26 cellular contexts compared by ENCODE assay signal in the genomic region with DNA sequence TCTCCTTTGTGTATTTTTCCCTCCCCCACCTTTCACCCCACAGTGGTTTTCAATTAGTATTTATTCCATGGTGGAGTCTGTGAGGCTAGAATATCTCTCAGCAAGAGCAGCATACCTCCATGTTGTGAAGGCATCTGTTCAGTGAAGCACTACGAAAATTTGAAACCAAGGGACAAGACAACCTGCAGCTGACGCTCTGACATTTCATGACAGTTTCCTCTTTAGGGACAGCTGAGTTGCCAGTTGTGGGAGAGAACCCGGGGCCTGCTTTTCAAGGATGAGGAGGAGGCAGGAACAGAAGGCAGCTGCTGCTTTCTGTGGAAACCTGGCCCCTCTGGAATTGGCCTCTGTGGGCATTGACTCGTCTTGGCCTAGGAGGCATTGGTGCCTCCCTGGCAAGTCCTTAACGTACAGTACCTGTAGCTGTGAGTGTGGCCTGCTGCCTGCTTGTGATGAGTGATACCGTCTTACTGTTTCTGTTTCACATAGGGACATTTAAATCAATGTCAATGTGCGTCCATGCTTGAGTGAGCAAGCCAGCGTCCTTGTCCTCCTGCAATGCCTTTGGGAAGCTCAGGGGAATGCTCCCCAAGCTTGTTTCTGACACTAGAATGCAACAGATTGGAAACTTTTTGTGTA. TPM values are rescaled to one million over a fixed set of nuclear protein-coding genes. Genes with fewer than 3 reads are reported as not detected.
A peak's percentile ranks its signal among the peaks of the same experiment; 100 is the strongest.
DNase-seq lines count a peak whose midpoint lies in the region; ATAC-seq and TF ChIP-seq lines count a peak whose summit lies in the region.
"Had no signal": no experiment of that assay in that cellular context is flagged by ENCODE, and none has a peak within 500 bp of the region (broad histone marks: within the 10 kb centered on the region; RNA-seq: fewer than 3 reads in every experiment).

No MANE protein-coding gene starts in this region.

- no peak overlapping the region for H3K56ac ChIP-seq in H9 (ENCODE audit: insufficient read length, low read depth, low read length)

- H2BK120ac ChIP-seq in neuronal stem cell (ENCODE audit: low read depth, low read length) (no peak overlapping the region), H9 (ENCODE audit: low read depth, low read length, poor library complexity, severe bottlenecking) (no peak overlapping the region), trophoblast cell (ENCODE audit: insufficient read depth, low read length, poor library complexity) (no peak overlapping the region)

- H3K9me3 ChIP-seq in SK-N-MC (ENCODE audit: low read depth, low read length) (no peaks in the 10 kb centered on the region), neuronal stem cell (replicated peaks in 1 of 2; ENCODE audit: control insufficient read depth in 2 of 2, insufficient read depth in 1 of 2, low read depth in 1 of 2, low read length in 2 of 2) (no peaks in the 10 kb centered on the region), H9 (ENCODE audit: control insufficient read depth, low read depth, low read length) (no peaks in the 10 kb centered on the region), T-helper 17 cell (ENCODE audit: control insufficient read depth, low read length, poor library complexity, severe bottlenecking) (no peaks in the 10 kb centered on the region), trophoblast cell (ENCODE audit: insufficient read depth, low read depth, low read length) (no peaks in the 10 kb centered on the region)
- H3K9me3 ChIP-seq: breast epithelium, stomach, vagina had no signal

- peak overlapping the region; percentile 94; the same call in 1 of the 2 replicates for H3K27ac ChIP-seq in SK-N-MC
- H3K27ac ChIP-seq in neuronal stem cell (replicated peaks; ENCODE audit: low read length) = no peak overlapping the region
- H3K27ac ChIP-seq in H9 (ENCODE audit: insufficient read length, low read depth, low read length) = no peak overlapping the region
- H3K27ac ChIP-seq in trophoblast cell (ENCODE audit: low read depth, low read length) = no peak overlapping the region
- H3K27ac ChIP-seq: stomach, vagina had no signal

- H3K9ac ChIP-seq in SK-N-MC (ENCODE audit: insufficient read length) (peak overlapping the region; percentile 17), neuronal stem cell (ENCODE audit: low read depth, low read length, poor library complexity) (no peak overlapping the region), H9 (ENCODE audit: extremely low read depth, insufficient read length, low read length) (no peak overlapping the region), trophoblast cell (ENCODE audit: low read length) (no peak overlapping the region)

- H2BK5ac ChIP-seq in neuronal stem cell (ENCODE audit: low read length) (no peak overlapping the region), H9 (ENCODE audit: insufficient read length, low read length) (no peak overlapping the region), trophoblast cell (ENCODE audit: low read depth, low read length, poor library complexity) (no peak overlapping the region)

- H2AK5ac ChIP-seq in neuronal stem cell (ENCODE audit: low read depth, low read length) = no peak overlapping the region
- no peak overlapping the region for H2AK5ac ChIP-seq in H9 (ENCODE audit: insufficient read length, low read length)
- H2AK5ac ChIP-seq in trophoblast cell (ENCODE audit: low read length) = no peak overlapping the region

- no peak overlapping the region for H2BK20ac ChIP-seq in H9 (ENCODE audit: low read depth, low read length, poor library complexity, severe bottlenecking)

- H2BK12ac ChIP-seq in neuronal stem cell (ENCODE audit: low read length) = no peak overlapping the region
- no peak overlapping the region for H2BK12ac ChIP-seq in H9 (ENCODE audit: insufficient read length, low read depth, low read length)
- H2BK12ac ChIP-seq in trophoblast cell (ENCODE audit: low read length) = no peak overlapping the region

- H3K4ac ChIP-seq in neuronal stem cell (ENCODE audit: low read length) = no peak overlapping the region
- no peak overlapping the region for H3K4ac ChIP-seq in H9 (ENCODE audit: low read depth, low read length)
- H3K4ac ChIP-seq in trophoblast cell (ENCODE audit: low read depth, low read length) = no peak overlapping the region

- no peak for TF ChIP-seq CTCF in CD14-positive monocyte (IDR thresholded peaks at IDR 0.05)
- TF ChIP-seq CTCF in H9 (conservative IDR thresholded peaks at IDR 0.05) = no peak

- H2BK15ac ChIP-seq in neuronal stem cell (ENCODE audit: low read length) (no peak overlapping the region), H9 (ENCODE audit: low read depth, low read length) (no peak overlapping the region)

- H3K36me3 ChIP-seq in SK-N-MC (ENCODE audit: insufficient read depth, low read length) = no peaks in the 10 kb centered on the region
- H3K36me3 ChIP-seq in neuronal stem cell (replicated peaks in 1 of 2; ENCODE audit: control insufficient read depth in 2 of 2, insufficient read depth in 2 of 2, low read length in 2 of 2) = peaks cover 0 to 35% of the 10 kb centered on the region in 2 donors
- peaks cover 4 to 23% of the 10 kb centered on the region in 2 experiments for H3K36me3 ChIP-seq in trophoblast cell (ENCODE audit: control insufficient read depth in 1 of 2, insufficient read depth in 2 of 2, low read length in 2 of 2)
- H3K36me3 ChIP-seq: breast epithelium had no signal

- H3K36me3 Mint-ChIP-seq in CD14-positive monocyte = peaks cover 54 to 75% of the 10 kb centered on the region in 2 donors
- peaks cover 8 to 26% (median 22%) of the 10 kb centered on the region in 3 experiments for H3K36me3 Mint-ChIP-seq in H9 (ENCODE audit: insufficient read depth in 1 of 3, low read depth in 3 of 3)
- H3K36me3 Mint-ChIP-seq in T-helper 17 cell (ENCODE audit: low read depth) = peaks cover 7% of the 10 kb centered on the region

- no peak overlapping the region for H3K4me2 ChIP-seq in neuronal stem cell (ENCODE audit: insufficient read depth, low read length, poor library complexity, severe bottlenecking)
- no peak overlapping the region for H3K4me2 ChIP-seq in H9 (ENCODE audit: insufficient read depth, insufficient read length, low read length)
- no peak overlapping the region for H3K4me2 ChIP-seq in trophoblast cell (ENCODE audit: low read length)

- H3K23me2 ChIP-seq in H9 (ENCODE audit: insufficient read length, low read depth, low read length, poor library complexity, severe bottlenecking) = no peaks in the 10 kb centered on the region

- H3K4me3 Mint-ChIP-seq in CD14-positive monocyte (no peak overlapping the region), H9 (no peak overlapping the region), T-helper 17 cell (no peak overlapping the region)
- H3K4me3 Mint-ChIP-seq: activated CD8-positive, alpha-beta T cell treated with anti-CD3 and anti-CD28 coated beads for 36 hours; activated naive CD8-positive, alpha-beta T cell treated with anti-CD3 and anti-CD28 coated beads, Interleukin-2, amount 10 ng/mL, durations not matched to agents 7 days and 5 days; activated T-cell treated with anti-CD3 and anti-CD28 coated beads, Interleukin-2, amount 50 U/mL, for 72 hours; CD8-positive, alpha-beta T cell had no signal

- no peaks in the 10 kb centered on the region for H3K79me1 ChIP-seq in neuronal stem cell (ENCODE audit: low read depth, low read length)
- no peaks in the 10 kb centered on the region for H3K79me1 ChIP-seq in H9 (ENCODE audit: insufficient read depth, low read depth, low read length, poor library complexity, severe bottlenecking)
- no peaks in the 10 kb centered on the region for H3K79me1 ChIP-seq in trophoblast cell (ENCODE audit: low read length)

- H3K79me2 ChIP-seq in H9 (ENCODE audit: insufficient read depth, low read length) (no peaks in the 10 kb centered on the region), trophoblast cell (ENCODE audit: control insufficient read depth, insufficient read depth, low read length, poor library complexity) (no peaks in the 10 kb centered on the region)

- H3K14ac ChIP-seq in neuronal stem cell (ENCODE audit: low read length) (no peak overlapping the region), H9 (ENCODE audit: insufficient read depth, low read length) (no peak overlapping the region), trophoblast cell (ENCODE audit: low read length) (no peak overlapping the region)

- H3T11ph ChIP-seq in H9 (ENCODE audit: low read length) = no peak overlapping the region

- ATAC-seq in GM21390 (IDR thresholded peaks at IDR 0.05; ENCODE audit: unreplicated experiment) (peak; percentile 70), T-helper 17 cell (no peak)
- ATAC-seq: activated CD8-positive, alpha-beta T cell treated with anti-CD3 and anti-CD28 coated beads for 36 hours; activated T-cell treated with anti-CD3 and anti-CD28 coated beads, Interleukin-2, amount 50 U/mL, for 72 hours; CD8-positive, alpha-beta T cell; left colon; Panc1 had no signal

- peak overlapping the region in 5 of 7 donors; percentile 4 to 72 (median 41) for H3K27ac Mint-ChIP-seq in CD14-positive monocyte
- H3K27ac Mint-ChIP-seq in H9 = 0 out of 7 replicates have a peak overlapping the region, but pooled peaks of 1 of the 3 experiments have one; percentile 38
- no peak overlapping the region for H3K27ac Mint-ChIP-seq in T-helper 17 cell
- H3K27ac Mint-ChIP-seq: activated CD8-positive, alpha-beta T cell treated with anti-CD3 and anti-CD28 coated beads for 36 hours; activated naive CD8-positive, alpha-beta T cell treated with anti-CD3 and anti-CD28 coated beads, Interleukin-2, amount 10 ng/mL, durations not matched to agents 7 days and 5 days; activated T-cell treated with anti-CD3 and anti-CD28 coated beads, Interleukin-2, amount 50 U/mL, for 72 hours; CD8-positive, alpha-beta T cell had no signal

- H4K91ac ChIP-seq in neuronal stem cell (ENCODE audit: low read depth, low read length, poor library complexity) (no peak overlapping the region), H9 (ENCODE audit: insufficient read length, low read depth, low read length) (no peak overlapping the region), trophoblast cell (ENCODE audit: low read depth, low read length) (no peak overlapping the region)

- H3K23ac ChIP-seq in neuronal stem cell (ENCODE audit: low read depth, low read length, poor library complexity) (no peak overlapping the region), H9 (ENCODE audit: insufficient read length, low read depth, low read length) (no peak overlapping the region), trophoblast cell (ENCODE audit: low read length) (no peak overlapping the region)

- H4K5ac ChIP-seq in H9 (ENCODE audit: insufficient read length, low read depth, low read length) = no peak overlapping the region

- H3K27me3 Mint-ChIP-seq in CD14-positive monocyte (ENCODE audit: low read depth in 3 of 3) = peaks cover 0 to 2% (median 0%) of the 10 kb centered on the region in 3 donors
- no peaks in the 10 kb centered on the region for H3K27me3 Mint-ChIP-seq in H9 (ENCODE audit: low read depth)
- no peaks in the 10 kb centered on the region for H3K27me3 Mint-ChIP-seq in T-helper 17 cell
- H3K27me3 Mint-ChIP-seq: activated CD8-positive, alpha-beta T cell treated with anti-CD3 and anti-CD28 coated beads for 36 hours; activated naive CD8-positive, alpha-beta T cell treated with anti-CD3 and anti-CD28 coated beads, Interleukin-2, amount 10 ng/mL, durations not matched to agents 7 days and 5 days had no signal

- DNase-seq in CD14-positive monocyte (ENCODE audit: low spot score) (no peak), SK-N-MC (ENCODE audit: low read depth, low spot score) (no peak), neuronal stem cell (ENCODE audit: low spot score) (no peak), H9 (no peak), T-helper 17 cell (no peak), NOMO-1 treated with DMSO at 0.1 percent for 48 hours (lab: John Stamatoyannopoulos, UW; ENCODE audit: unreplicated experiment) (no peak), trophoblast cell (no peak)
- DNase-seq: activated CD8-positive, alpha-beta T cell treated with anti-CD3 and anti-CD28 coated beads for 36 hours; activated naive CD8-positive, alpha-beta T cell treated with anti-CD3 and anti-CD28 coated beads, Interleukin-2, amount 10 ng/mL, durations not matched to agents 7 days and 5 days; activated T-cell treated with anti-CD3 and anti-CD28 coated beads, Interleukin-2, amount 50 U/mL, for 72 hours; CD8-positive, alpha-beta T cell; effector CD4-positive, alpha-beta T cell; H7; hypothalamus; left colon; MM.1S; NCI-H187 treated with DMSO at 0.1 percent for 48 hours; stomach had no signal

- H3K4me1 Mint-ChIP-seq in CD14-positive monocyte = peaks cover 64% of the 10 kb centered on the region
- H3K4me1 Mint-ChIP-seq in H9 = peaks cover 19 to 26% of the 10 kb centered on the region in 2 experiments
- peaks cover 6% of the 10 kb centered on the region for H3K4me1 Mint-ChIP-seq in T-helper 17 cell

- H4K12ac ChIP-seq in trophoblast cell (ENCODE audit: low read depth, low read length) = no peak overlapping the region

- H2AFZ ChIP-seq in neuronal stem cell (ENCODE audit: low read length) (no peak overlapping the region), H9 (ENCODE audit: low read length) (no peak overlapping the region), trophoblast cell (ENCODE audit: insufficient read depth, low read length, poor library complexity) (no peak overlapping the region)

- H3K18ac ChIP-seq in neuronal stem cell (ENCODE audit: low read length) = peak overlapping the region; percentile 51
- no peak overlapping the region for H3K18ac ChIP-seq in H9 (ENCODE audit: insufficient read length, low read depth, low read length)
- H3K18ac ChIP-seq in trophoblast cell (ENCODE audit: low read length) = no peak overlapping the region

- WGBS in neuronal stem cell (ENCODE audit: extremely low coverage in 2 of 2, insufficient read length in 2 of 2, insufficient replicate concordance in 1 of 2), 2 donors = no CpG with 5 or more reads among the region's 8 CpGs
- no CpG with 5 or more reads among the region's 8 CpGs for WGBS in H9 (ENCODE audit: extremely low coverage, insufficient read length, low lambda C conversion rate)
- WGBS in trophoblast cell (ENCODE audit: extremely low coverage, insufficient coverage, insufficient read length) = no CpG with 5 or more reads among the region's 8 CpGs

- H4K20me1 ChIP-seq in H9 (ENCODE audit: control insufficient read depth, insufficient read depth, insufficient read length) = no peaks in the 10 kb centered on the region

- intact Hi-C loops in CD14-positive monocyte (cut with micrococcal nuclease) = no loop called here

- H3K9me3 Mint-ChIP-seq in CD14-positive monocyte (no peaks in the 10 kb centered on the region), H9 (peaks cover 0 to 5% of the 10 kb centered on the region in 2 experiments; a peak in 3 of 5 replicates)
- H3K9me3 Mint-ChIP-seq: activated CD8-positive, alpha-beta T cell treated with anti-CD3 and anti-CD28 coated beads for 36 hours; activated naive CD8-positive, alpha-beta T cell treated with anti-CD3 and anti-CD28 coated beads, Interleukin-2, amount 10 ng/mL, durations not matched to agents 7 days and 5 days; activated T-cell treated with anti-CD3 and anti-CD28 coated beads, Interleukin-2, amount 50 U/mL, for 72 hours; CD8-positive, alpha-beta T cell had no signal

- H4K8ac ChIP-seq in neuronal stem cell (ENCODE audit: low read depth, low read length) (no peak overlapping the region), H9 (replicated peaks; ENCODE audit: insufficient read length, low read depth, low read length) (no peak overlapping the region), trophoblast cell (ENCODE audit: low read depth, low read length) (no peak overlapping the region)

- H3K4me1 ChIP-seq in neuronal stem cell (ENCODE audit: control insufficient read depth in 2 of 2, insufficient read depth in 1 of 2, low read depth in 1 of 2, low read length in 2 of 2) (peaks cover 10 to 12% of the 10 kb centered on the region in 2 donors), H9 (ENCODE audit: insufficient read depth, low read length) (peaks cover 9% of the 10 kb centered on the region; the same call in 1 of the 2 replicates), trophoblast cell (ENCODE audit: control insufficient read depth in 1 of 2, insufficient read depth in 2 of 2, low read length in 2 of 2) (peaks cover 6 to 9% of the 10 kb centered on the region in 2 experiments)
- H3K4me1 ChIP-seq: breast epithelium, vagina had no signal

- H3K27me3 ChIP-seq in neuronal stem cell (ENCODE audit: control insufficient read depth in 3 of 3, insufficient read depth in 3 of 3, low read depth in 1 of 3, low read length in 3 of 3) (no peaks in the 10 kb centered on the region), H9 (ENCODE audit: insufficient read depth, low read length) (no peaks in the 10 kb centered on the region), trophoblast cell (ENCODE audit: insufficient read depth, low read length) (no peaks in the 10 kb centered on the region)
- H3K27me3 ChIP-seq: breast epithelium, stomach, vagina had no signal

- H3K4me3 ChIP-seq in SK-N-MC (no peak overlapping the region), neuronal stem cell (ENCODE audit: low read length in 2 of 2) (no peak overlapping the region), trophoblast cell (ENCODE audit: low read depth, low read length) (no peak overlapping the region)
- H3K4me3 ChIP-seq: breast epithelium, stomach, vagina had no signal

RNA-seq across cellular contexts. Expression of a gene that starts 21.6 kb away (rescaled TPM):
- polyA plus RNA-seq in CD14-positive monocyte = 10 to 100 TPM; 45.1 to 87.0 TPM
- not detected for polyA plus RNA-seq in neuronal stem cell (2013, experiment 1 of 2)
- not detected for polyA plus RNA-seq in neuronal stem cell (2013, experiment 2 of 2)
- total RNA-seq in H9 (2021) (not detected in 2 replicates), T-helper 17 cell (under 1 TPM in 1 of 2 donors, not detected in 1; 0.47 TPM)
- polyA plus RNA-seq in trophoblast cell (2013) = not detected in 2 replicates
- total RNA-seq: A673; activated CD8-positive, alpha-beta T cell treated with anti-CD3 and anti-CD28 coated beads for 36 hours; activated naive CD8-positive, alpha-beta T cell treated with anti-CD3 and anti-CD28 coated beads, Interleukin-2, amount 10 ng/mL, durations not matched to agents 7 days and 5 days; activated T-cell treated with anti-CD3 and anti-CD28 coated beads, Interleukin-2, amount 50 U/mL, for 72 hours; CD8-positive, alpha-beta T cell; Daoy; H7; left colon; NCI-H460; osteocyte; stomach; vagina had no signal
